36 cellular contexts compared by ENCODE assay signal in the genomic region with DNA sequence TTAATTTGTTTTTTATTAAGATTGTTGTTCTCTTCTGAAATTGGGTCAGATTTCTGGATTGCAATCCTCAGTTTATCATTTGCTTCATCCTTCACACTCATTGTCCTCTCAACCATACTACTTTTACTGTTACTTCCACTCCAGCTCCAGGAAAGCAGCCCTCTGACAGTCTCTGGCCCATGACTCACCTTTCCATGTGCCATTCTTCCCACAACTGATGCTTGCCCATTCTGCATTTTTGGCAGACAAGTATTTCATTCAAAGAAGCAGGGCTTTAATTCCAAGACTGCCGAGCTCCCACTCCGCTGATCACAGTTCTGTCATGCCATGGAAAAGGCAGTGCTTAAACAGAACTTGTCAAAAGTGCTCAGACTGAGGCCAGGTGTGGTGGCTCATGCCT.
DNase-seq lines count a peak whose midpoint lies in the region; ATAC-seq, FAIRE-seq and TF ChIP-seq lines count a peak whose summit lies in the region.
"Had no signal": no experiment of that assay in that cellular context is flagged by ENCODE, and none has a peak within 500 bp of the region (broad histone marks: within the 10 kb centered on the region; RNA-seq: fewer than 3 reads in every experiment).

No MANE protein-coding gene starts in this region.

- no peak overlapping the region for H3K4me3 Mint-ChIP-seq in progenitor cell of endocrine pancreas (ENCODE audit: low read depth)
- H3K4me3 Mint-ChIP-seq: activated naive CD4-positive, alpha-beta T cell treated with anti-CD3 and anti-CD28 coated beads, Interleukin-2, amount 50 U/mL, for 24 hours; B cell; CD4-positive, alpha-beta memory T cell; H9 had no signal

- H3K4me3 ChIP-seq in endothelial cell of umbilical vein (replicated peaks in 1 of 3; ENCODE audit: insufficient read depth in 1 of 3, low read depth in 1 of 3, low read length in 3 of 3) (no peak overlapping the region), sigmoid colon (no peak overlapping the region)
- H3K4me3 ChIP-seq: A549, coronary artery, heart right ventricle, ovary had no signal

- 96 to 97% methylated on average over 2 of the region's 2 CpGs for WGBS in sigmoid colon, 2 donors

- H3K27me3 ChIP-seq in endothelial cell of umbilical vein (ENCODE audit: control insufficient read depth in 2 of 2, insufficient read depth in 2 of 2, low read length in 2 of 2), result no peaks in the 10 kb centered on the region
- H3K27me3 ChIP-seq in sigmoid colon, result no peaks in the 10 kb centered on the region
- H3K27me3 ChIP-seq: heart right ventricle, ovary had no signal

- no peak for ATAC-seq in GM21786 (IDR thresholded peaks at IDR 0.05; ENCODE audit: unreplicated experiment)
- ATAC-seq: A549; heart right ventricle; HepG2; Panc1; stimulated activated naive CD8-positive, alpha-beta T cell treated with anti-CD3 and anti-CD28 coated beads, Interleukin-15, Interleukin-2, amounts not matched to agents 100 U/mL and 50 U/mL, for 24 hours had no signal

- peak overlapping the region; percentile 23 for H3K27ac Mint-ChIP-seq in progenitor cell of endocrine pancreas
- H3K27ac Mint-ChIP-seq: activated naive CD4-positive, alpha-beta T cell treated with anti-CD3 and anti-CD28 coated beads, Interleukin-2, amount 50 U/mL, for 24 hours; activated T-helper 2 cell treated with anti-CD3 and anti-CD28 coated beads, Interferon-gamma antibody, Interleukin-2, Interleukin-4, amounts not matched to agents 10 μg/mL and 5 μg/mL and 100 μg/mL, durations not matched to agents 14 hours and 24 hours and 36 hours; B cell; CD4-positive, alpha-beta memory T cell; H9 had no signal

- H3K9ac ChIP-seq in endothelial cell of umbilical vein (replicated peaks; ENCODE audit: extremely low read depth, insufficient read depth, low read length), result no peak overlapping the region

- no peak for FAIRE-seq in endothelial cell of umbilical vein (lab: Jason Lieb, UNC)
- FAIRE-seq: A549, GM12892, HepG2 had no signal

- no peak for TF ChIP-seq EP300 in sigmoid colon (IDR thresholded peaks at IDR 0.05)

- no peaks in the 10 kb centered on the region for H3K9me1 ChIP-seq in endothelial cell of umbilical vein (replicated peaks; ENCODE audit: control insufficient read depth, extremely low read depth, insufficient read depth, low read length)

- no peak overlapping the region for H2AFZ ChIP-seq in endothelial cell of umbilical vein (ENCODE audit: low read depth, low read length)

- H3K27ac ChIP-seq in endothelial cell of umbilical vein (ENCODE audit: insufficient read depth, low read depth, low read length) (no peak overlapping the region), sigmoid colon (no peak overlapping the region)
- H3K27ac ChIP-seq: A549, coronary artery, heart right ventricle, ovary, WERI-Rb-1 had no signal

- DNase-seq in EH (ENCODE audit: low read depth), result peak; percentile 29
- peak; percentile 13 for DNase-seq in RPMI7951 (ENCODE audit: low read depth)
- no peak for DNase-seq in endothelial cell of umbilical vein (ENCODE audit: low read depth, low spot score)
- DNase-seq in progenitor cell of endocrine pancreas (ENCODE audit: low spot score, unreplicated experiment), result no peak
- DNase-seq in T1000 (lab: John Stamatoyannopoulos, UW), result no peak
- no peak for DNase-seq in sigmoid colon
- DNase-seq in NCI-H2171 treated with DMSO at 0.1 percent for 48 hours (lab: John Stamatoyannopoulos, UW), result no peak
- DNase-seq: activated CD4-positive, alpha-beta T cell treated with anti-CD3 and anti-CD28 coated beads for 48 hours; amniotic stem cell; caudate nucleus; CD4-positive, alpha-beta memory T cell; effector memory CD4-positive, alpha-beta T cell; erythroblast; foreskin melanocyte; H9; heart right ventricle; Karpas-422; mammary epithelial cell; NCI-H146; NCI-H446; NCI-H748 treated with DMSO at 0.1 percent for 48 hours; ovary; SHP77 treated with DMSO at 0.1 percent for 48 hours; stimulated activated CD4-positive, alpha-beta T cell treated with anti-CD3 and anti-CD28 coated beads, Interleukin-1b, Interleukin-23, amount 100 ng/mL, for 48 hours; stimulated activated naive CD8-positive, alpha-beta T cell treated with anti-CD3 and anti-CD28 coated beads, Interleukin-15, Interleukin-2, amounts not matched to agents 100 U/mL and 50 U/mL, for 24 hours; SW 1271; WERI-Rb-1 had no signal

- H3K9me3 Mint-ChIP-seq in progenitor cell of endocrine pancreas (ENCODE audit: low read depth), result no peaks in the 10 kb centered on the region
- H3K9me3 Mint-ChIP-seq: activated naive CD4-positive, alpha-beta T cell treated with anti-CD3 and anti-CD28 coated beads, Interleukin-2, amount 50 U/mL, for 24 hours; activated T-helper 2 cell treated with anti-CD3 and anti-CD28 coated beads, Interferon-gamma antibody, Interleukin-2, Interleukin-4, amounts not matched to agents 10 μg/mL and 5 μg/mL and 100 μg/mL, durations not matched to agents 14 hours and 24 hours and 36 hours; H9 had no signal

- no peaks in the 10 kb centered on the region for H4K20me1 ChIP-seq in endothelial cell of umbilical vein (replicated peaks; ENCODE audit: control insufficient read depth, extremely low read depth, insufficient read depth, low read length)

- no peak overlapping the region for H3K4me2 ChIP-seq in endothelial cell of umbilical vein (ENCODE audit: insufficient read depth, low read length)
- H3K4me2 ChIP-seq: A549 had no signal

- no peak for TF ChIP-seq POLR2A in endothelial cell of umbilical vein (IDR thresholded peaks at IDR 0.05; ENCODE audit: low read depth, low read length)
- no peak for TF ChIP-seq POLR2A in sigmoid colon (IDR thresholded peaks at IDR 0.05)

- H3K27me3 Mint-ChIP-seq in progenitor cell of endocrine pancreas, result no peaks in the 10 kb centered on the region
- H3K27me3 Mint-ChIP-seq: activated naive CD4-positive, alpha-beta T cell treated with anti-CD3 and anti-CD28 coated beads, Interleukin-2, amount 50 U/mL, for 24 hours; B cell; CD4-positive, alpha-beta memory T cell had no signal

- dilution Hi-C loops in endothelial cell of umbilical vein (cut with MboI; ENCODE audit: extremely low pct_ligation_motif_present, low sequenced_read_pairs), result no loop called here

- H3K36me3 ChIP-seq in endothelial cell of umbilical vein (ENCODE audit: control insufficient read depth in 2 of 2, extremely low read depth in 1 of 2, insufficient read depth in 2 of 2, low read length in 2 of 2), result peaks cover 2 to 3% of the 10 kb centered on the region in 2 experiments
- H3K36me3 ChIP-seq in sigmoid colon, result peaks cover 0 to 29% (median 6%) of the 10 kb centered on the region in 4 donors
- H3K36me3 ChIP-seq: ovary had no signal

- intact Hi-C loops in endothelial cell of umbilical vein (cut with micrococcal nuclease) (no loop called here), sigmoid colon (cut with DNase I) (no loop called here)

- TF ChIP-seq CTCF in endothelial cell of umbilical vein (IDR thresholded peaks at IDR 0.05; ENCODE audit: extremely low read depth in 1 of 2, insufficient read depth in 1 of 2, low read depth in 1 of 2, low read length in 2 of 2), result no peak
- TF ChIP-seq CTCF in progenitor cell of endocrine pancreas (IDR thresholded peaks at IDR 0.05; ENCODE audit: unreplicated experiment), result no peak
- no peak for TF ChIP-seq CTCF in sigmoid colon (IDR thresholded peaks at IDR 0.05)

- POLR2A ChIA-PET in endothelial cell of umbilical vein (lab: Charles Lee), result no interaction called here

- H3K9me3 ChIP-seq in endothelial cell of umbilical vein (replicated peaks; ENCODE audit: control insufficient read depth, insufficient read depth, low read length) (no peaks in the 10 kb centered on the region), sigmoid colon (no peaks in the 10 kb centered on the region)
- H3K9me3 ChIP-seq: A549, heart right ventricle, ovary had no signal

- no peaks in the 10 kb centered on the region for H3K79me2 ChIP-seq in endothelial cell of umbilical vein (ENCODE audit: control insufficient read depth, insufficient read depth, low read length)

- no TSS peak for BruUV-seq in endothelial cell of umbilical vein (replicated peaks; lab: Mats Ljungman, UMichigan)

- CTCF ChIA-PET in endothelial cell of umbilical vein (lab: Charles Lee), result no interaction called here

- peaks cover 14% of the 10 kb centered on the region for H3K36me3 Mint-ChIP-seq in progenitor cell of endocrine pancreas (ENCODE audit: insufficient read depth)

- no peaks in the 10 kb centered on the region for H3K4me1 Mint-ChIP-seq in progenitor cell of endocrine pancreas (ENCODE audit: low read depth)
- H3K4me1 Mint-ChIP-seq: activated naive CD4-positive, alpha-beta T cell treated with anti-CD3 and anti-CD28 coated beads, Interleukin-2, amount 50 U/mL, for 24 hours had no signal

- H3K4me1 ChIP-seq in endothelial cell of umbilical vein (ENCODE audit: control insufficient read depth, extremely low read depth, insufficient read depth, low read length) (no peaks in the 10 kb centered on the region), sigmoid colon (no peaks in the 10 kb centered on the region)
- H3K4me1 ChIP-seq: A549 had no signal

TF ChIP-seq in endothelial cell of umbilical vein, 7 proteins besides CTCF, POLR2A, EP300 and RAD21:
- no peak for TF ChIP-seq GATA2 (IDR thresholded peaks at IDR 0.05; ENCODE audit: insufficient read depth, insufficient read length, low read depth, low read length)
- TF ChIP-seq MYC (IDR thresholded peaks at IDR 0.05; ENCODE audit: low read depth, low read length), result no peak
- TF ChIP-seq, protein P1, sequence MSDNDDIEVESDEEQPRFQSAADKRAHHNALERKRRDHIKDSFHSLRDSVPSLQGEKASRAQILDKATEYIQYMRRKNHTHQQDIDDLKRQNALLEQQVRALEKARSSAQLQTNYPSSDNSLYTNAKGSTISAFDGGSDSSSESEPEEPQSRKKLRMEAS (IDR thresholded peaks at IDR 0.05; ENCODE audit: insufficient read depth, insufficient read length), result no peak
- TF ChIP-seq FOS (IDR thresholded peaks at IDR 0.05; ENCODE audit: borderline replicate concordance, insufficient read depth, low read length), result peak; percentile 55

Comparison
In these comparisons a context has a peak if more than half of its experiments do, and no peak if none do; other contexts are left out.
1. DNase-seq: peak in EH (single experiment) and RPMI7951 (single experiment); none in endothelial cell of umbilical vein (single experiment), progenitor cell of endocrine pancreas (single experiment), T1000 (single experiment), sigmoid colon (single experiment) and NCI-H2171 treated with DMSO at 0.1 percent for 48 hours (single experiment).